16 cellular contexts compared by ENCODE assay signal in genomic region chr10:63752318-63752717, GRCh38.
DNase-seq lines count a peak whose midpoint lies in the region; ATAC-seq and TF ChIP-seq lines count a peak whose summit lies in the region.
"Had no signal": no experiment of that assay in that cellular context is flagged by ENCODE, and none has a peak within 500 bp of the region (broad histone marks: within the 10 kb centered on the region; RNA-seq: fewer than 3 reads in every experiment).

No MANE protein-coding gene starts in this region.

- RAD21 ChIA-PET in HCT116 (lab: Charles Lee; ENCODE audit: low non-redundant PET in 1 of 2, low total read pairs in 2 of 2, uncharacterized antibody in 2 of 2, unreplicated experiment in 2 of 2), result no interaction called here

- no peak overlapping the region; the same call in 1 of the 2 replicates for H3K27ac Mint-ChIP-seq in WTC11
- H3K27ac Mint-ChIP-seq in nephron progenitor cell, result peak overlapping the region; percentile 31
- H3K27ac Mint-ChIP-seq: B cell; CD4-positive, alpha-beta T cell had no signal

- H3K4me1 ChIP-seq in HCT116 (ENCODE audit: control insufficient read depth in 1 of 2, insufficient read depth in 2 of 2, low read length in 2 of 2), result peaks cover 0 to 7% of the 10 kb centered on the region in 2 experiments; a peak in 1 of 4 replicates

- H3K9ac ChIP-seq in HCT116 (ENCODE audit: low read length), result no peak overlapping the region

- H3K9me3 ChIP-seq in HCT116 (ENCODE audit: control insufficient read depth in 1 of 2, insufficient read depth in 1 of 2, low read depth in 1 of 2, low read length in 2 of 2), result no peaks in the 10 kb centered on the region

- H3K4me3 ChIP-seq in HCT116 (replicated peaks in 1 of 2; ENCODE audit: low read depth in 1 of 2, low read length in 2 of 2), result no peak overlapping the region

- H2AFZ ChIP-seq in HCT116 (ENCODE audit: low read depth, low read length, poor library complexity, severe bottlenecking), result no peak overlapping the region

- POLR2A ChIA-PET in HCT116 (lab: Charles Lee), result no interaction called here
- POLR2A ChIA-PET in WTC11 (lab: Charles Lee), result no interaction called here

- H3K36me3 Mint-ChIP-seq in WTC11 (no peaks in the 10 kb centered on the region), nephron progenitor cell (ENCODE audit: low read depth) (no peaks in the 10 kb centered on the region)

- intact Hi-C loops in HCT116 (cut with micrococcal nuclease), result no loop called here

- no peaks in the 10 kb centered on the region for H3K79me2 ChIP-seq in HCT116 (ENCODE audit: insufficient read depth, low read length)

- DNase-seq in HCT116 (ENCODE audit: low read depth, low spot score) (no peak), NCI-H1436 treated with DMSO at 0.1 percent for 48 hours (lab: John Stamatoyannopoulos, UW) (peak; percentile 49), WTC11 (ENCODE audit: low spot score) (no peak), nephron progenitor cell (no peak), GOT3 (lab: John Stamatoyannopoulos, UW) (no peak)
- DNase-seq: C1 segment of cervical spinal cord; Calu3; CD4-positive, alpha-beta T cell; DMS153; DMS79 treated with DMSO at 0.1 percent for 48 hours; EL; IMR-90; KG1 had no signal

- no peak overlapping the region for H3K27ac ChIP-seq in HCT116 (ENCODE audit: low read depth, low read length)

- BruUV-seq in HCT116 (replicated peaks; lab: Mats Ljungman, UMichigan), result no TSS peak

- H3K4me3 Mint-ChIP-seq in WTC11 (no peak overlapping the region), nephron progenitor cell (no peak overlapping the region)
- H3K4me3 Mint-ChIP-seq: B cell; CD4-positive, alpha-beta T cell had no signal

- no peaks in the 10 kb centered on the region for H3K9me3 Mint-ChIP-seq in WTC11
- peaks cover 8% of the 10 kb centered on the region for H3K9me3 Mint-ChIP-seq in nephron progenitor cell
- H3K9me3 Mint-ChIP-seq: CD4-positive, alpha-beta T cell had no signal

- no peak for TF ChIP-seq POLR2A in HCT116 (IDR thresholded peaks at IDR 0.05; ENCODE audit: borderline replicate concordance, extremely low read depth, insufficient read depth, insufficient read length)

- H3K4me1 Mint-ChIP-seq in WTC11, result peaks cover 3% of the 10 kb centered on the region
- H3K4me1 Mint-ChIP-seq in nephron progenitor cell, result peaks cover 5% of the 10 kb centered on the region
- H3K4me1 Mint-ChIP-seq: B cell had no signal

- TF ChIP-seq CTCF in HCT116 (IDR thresholded peaks at IDR 0.05 in 2 of 3, conservative IDR thresholded peaks at IDR 0.05 in 1 of 3; ENCODE audit: borderline replicate concordance in 1 of 3, insufficient read depth in 1 of 3, low read depth in 2 of 3, low read length in 2 of 3) (no peak), WTC11 (IDR thresholded peaks at IDR 0.05) (no peak), nephron progenitor cell (IDR thresholded peaks at IDR 0.05) (no peak)

- H3K27me3 ChIP-seq in HCT116 (ENCODE audit: insufficient read depth, low read length), result no peaks in the 10 kb centered on the region

- H3K27me3 Mint-ChIP-seq in WTC11 (ENCODE audit: low read depth) (no peaks in the 10 kb centered on the region), nephron progenitor cell (ENCODE audit: low read depth, poor library complexity) (no peaks in the 10 kb centered on the region)

- H4K20me1 ChIP-seq in HCT116 (ENCODE audit: insufficient read depth), result no peaks in the 10 kb centered on the region

- CTCF ChIA-PET in HCT116 (lab: Charles Lee) (no interaction called here), WTC11 (lab: Charles Lee) (no interaction called here)

- no peak for TF ChIP-seq RAD21 in HCT116 (IDR thresholded peaks at IDR 0.05; ENCODE audit: low read depth)

- ATAC-seq in HCT116 (peak; percentile 38; the same call in 1 of the 2 replicates), WTC11 (peak; percentile 79), GM21526 (IDR thresholded peaks at IDR 0.05; ENCODE audit: low FRiP score, unreplicated experiment) (no peak), GM21825 (IDR thresholded peaks at IDR 0.05; ENCODE audit: unreplicated experiment) (no peak)

- H3K4me2 ChIP-seq in HCT116 (ENCODE audit: low read length), result no peak overlapping the region

- no peaks in the 10 kb centered on the region for H3K9me2 ChIP-seq in HCT116 (ENCODE audit: insufficient read depth)

- no peaks in the 10 kb centered on the region for H3K36me3 ChIP-seq in HCT116 (ENCODE audit: control insufficient read depth in 1 of 2, insufficient read depth in 2 of 2, low read length in 2 of 2)

TF ChIP-seq in HCT116, 20 proteins besides CTCF, POLR2A, EP300 and RAD21 (continues in another document):
- TF ChIP-seq ZBTB33 (IDR thresholded peaks at IDR 0.05; ENCODE audit: extremely low read depth, insufficient replicate concordance, low read length) (no peak), CBX3 (IDR thresholded peaks at IDR 0.05; ENCODE audit: low read depth) (no peak), TCF7L2 (IDR thresholded peaks at IDR 0.05; ENCODE audit: borderline replicate concordance, extremely low read depth, insufficient read depth, insufficient read length) (no peak), YY1 (IDR thresholded peaks at IDR 0.05; ENCODE audit: extremely low read depth, insufficient replicate concordance, low read depth, low read length) (no peak), JUND (IDR thresholded peaks at IDR 0.05) (no peak), SP1 (IDR thresholded peaks at IDR 0.05; ENCODE audit: low read depth) (no peak), EZH2phosphoT487 (IDR thresholded peaks at IDR 0.05; ENCODE audit: borderline replicate concordance) (no peak), FOSL1 (IDR thresholded peaks at IDR 0.05; ENCODE audit: low read depth) (no peak), ZNF274 (IDR thresholded peaks at IDR 0.05; ENCODE audit: low read depth, low read length) (no peak), ZFX (IDR thresholded peaks at IDR 0.05) (no peak), ELF1 (IDR thresholded peaks at IDR 0.05; ENCODE audit: borderline replicate concordance, low read depth) (no peak), MAX (IDR thresholded peaks at IDR 0.05) (no peak), SIN3A (IDR thresholded peaks at IDR 0.05; ENCODE audit: low read depth) (no peak), EGR1 (IDR thresholded peaks at IDR 0.05; ENCODE audit: low read depth) (no peak), SRF (IDR thresholded peaks at IDR 0.05; ENCODE audit: low read depth) (no peak)

TF ChIP-seq in WTC11, 78 proteins besides CTCF, POLR2A, EP300 and RAD21:
- TF ChIP-seq TEAD4 (CRISPR knock-in tag; IDR thresholded peaks at IDR 0.05) (no peak), NFYB (CRISPR knock-in tag; conservative IDR thresholded peaks at IDR 0.05; ENCODE audit: low read depth) (peak; percentile 32; the same call in 1 of the 2 replicates)
TF ChIP-seq in WTC11: peak in this region for 1.

Comparison
In these comparisons a context has a peak if more than half of its experiments do, and no peak if none do; other contexts are left out.
1. ATAC-seq: peak in HCT116 (single experiment) and WTC11 (single experiment); none in GM21526 (single experiment) and GM21825 (single experiment).